ENCODE assay signal across 8 cellular contexts in genomic region chr4:7769936-7770674, GRCh38.
DNase-seq lines count a peak whose midpoint lies in the region; ATAC-seq and TF ChIP-seq lines count a peak whose summit lies in the region.

No MANE protein-coding gene starts in this region.

- POLR2A ChIA-PET in HEK293T (lab: Yijun Ruan, JAX) (no interaction called here), T-cell (lab: Charles Lee) (no interaction called here)

- H3K9me3 Mint-ChIP-seq in T-cell = no peaks in the 10 kb centered on the region

- peak; percentile 55 for DNase-seq in HEK293T (ENCODE audit: extremely low spot score)
- peak; percentile 30 for DNase-seq in adipocyte (ENCODE audit: low read depth)
- DNase-seq in left kidney (ENCODE audit: low read depth, low spot score) = peak; percentile 66
- no peak for DNase-seq in T-cell
- no peak for DNase-seq in HK-2 (ENCODE audit: unreplicated experiment)

- ATAC-seq in T-cell (replicated peaks in 1 of 4) (no peak), HG02571 (IDR thresholded peaks at IDR 0.05; ENCODE audit: unreplicated experiment) (no peak), HG03439 (IDR thresholded peaks at IDR 0.05; ENCODE audit: unreplicated experiment) (no peak)

- no peak overlapping the region for H3K27ac Mint-ChIP-seq in T-cell

- peaks cover 20 to 35% (median 24%) of the 10 kb centered on the region in 3 donors for H3K4me1 Mint-ChIP-seq in T-cell

- peaks cover 60% of the 10 kb centered on the region for H3K36me3 Mint-ChIP-seq in T-cell

- peaks cover 3% of the 10 kb centered on the region for H3K4me1 ChIP-seq in adipocyte (ENCODE audit: control insufficient read depth, insufficient read depth, low read length)

- no peak overlapping the region for H3K9ac ChIP-seq in adipocyte (ENCODE audit: low read length)

- H3K4me3 Mint-ChIP-seq in T-cell = peak overlapping the region in 1 of 3 donors; percentile 44

- TF ChIP-seq CTCF in C4-2B (conservative IDR thresholded peaks at IDR 0.05) = peak; percentile 65

- no peak overlapping the region for H3K27ac ChIP-seq in C4-2B

- no peaks in the 10 kb centered on the region for H3K27me3 Mint-ChIP-seq in T-cell

- H3K4me3 ChIP-seq in adipocyte (ENCODE audit: low read length) = no peak overlapping the region

- peaks cover 99% of the 10 kb centered on the region for H3K36me3 ChIP-seq in adipocyte (ENCODE audit: control insufficient read depth, insufficient read depth, low read length, severe bottlenecking)

- no peaks in the 10 kb centered on the region for H3K27me3 ChIP-seq in adipocyte (replicated peaks; ENCODE audit: control insufficient read depth, insufficient read depth, low read length)

- CTCF ChIA-PET in HEK293T (lab: Yijun Ruan, JAX) (interaction anchor here (1.7 kb wide), 1 partner anchor 33 kb away, joined by 9 read pairs; no protein-coding TSS in a partner anchor), T-cell (lab: Charles Lee) (interaction anchor here in 1 of 2 donors (1.4 kb wide), 1 partner anchor 32 kb away, joined by 3 read pairs; no protein-coding TSS in a partner anchor)

- H3K9me3 ChIP-seq in adipocyte (ENCODE audit: control insufficient read depth, low read length) = no peaks in the 10 kb centered on the region

TF ChIP-seq in HEK293T, 16 proteins besides CTCF, POLR2A, EP300 and RAD21:
- no peak for TF ChIP-seq FOXM1 (IDR thresholded peaks at IDR 0.05; ENCODE audit: borderline replicate concordance)
- TF ChIP-seq CTBP1 (IDR thresholded peaks at IDR 0.05; ENCODE audit: borderline replicate concordance) = no peak
- TF ChIP-seq LEF1 (IDR thresholded peaks at IDR 0.05; ENCODE audit: borderline replicate concordance) = no peak
- no peak for TF ChIP-seq L3MBTL2 (conservative IDR thresholded peaks at IDR 0.05)
- TF ChIP-seq ELF4 (IDR thresholded peaks at IDR 0.05) = no peak
- TF ChIP-seq SUZ12 (IDR thresholded peaks at IDR 0.05) = no peak
- no peak for TF ChIP-seq ARNT (IDR thresholded peaks at IDR 0.05)
- no peak for TF ChIP-seq TARDBP (IDR thresholded peaks at IDR 0.05)
- no peak for TF ChIP-seq FOXK2 (IDR thresholded peaks at IDR 0.05)
- TF ChIP-seq NFRKB (IDR thresholded peaks at IDR 0.05) = no peak
- no peak for TF ChIP-seq PKNOX1 (IDR thresholded peaks at IDR 0.05)
- no peak for TF ChIP-seq FOXA1 (IDR thresholded peaks at IDR 0.05)
- no peak for TF ChIP-seq BHLHE40 (IDR thresholded peaks at IDR 0.05; ENCODE audit: borderline replicate concordance)
- no peak for TF ChIP-seq ZNF384 (IDR thresholded peaks at IDR 0.05)
- no peak for TF ChIP-seq SP1 (IDR thresholded peaks at IDR 0.05)
- TF ChIP-seq HDGF (IDR thresholded peaks at IDR 0.05; ENCODE audit: borderline replicate concordance) = no peak

Comparison
In these comparisons a context has a peak if more than half of its experiments do, and no peak if none do; other contexts are left out.
1. DNase-seq: peak in HEK293T (single experiment), adipocyte (single experiment) and left kidney (single experiment); none in T-cell (0 of 34) and HK-2 (single experiment).